Comparison of ENCODE assay signal across 8 cellular contexts in the genomic region with DNA sequence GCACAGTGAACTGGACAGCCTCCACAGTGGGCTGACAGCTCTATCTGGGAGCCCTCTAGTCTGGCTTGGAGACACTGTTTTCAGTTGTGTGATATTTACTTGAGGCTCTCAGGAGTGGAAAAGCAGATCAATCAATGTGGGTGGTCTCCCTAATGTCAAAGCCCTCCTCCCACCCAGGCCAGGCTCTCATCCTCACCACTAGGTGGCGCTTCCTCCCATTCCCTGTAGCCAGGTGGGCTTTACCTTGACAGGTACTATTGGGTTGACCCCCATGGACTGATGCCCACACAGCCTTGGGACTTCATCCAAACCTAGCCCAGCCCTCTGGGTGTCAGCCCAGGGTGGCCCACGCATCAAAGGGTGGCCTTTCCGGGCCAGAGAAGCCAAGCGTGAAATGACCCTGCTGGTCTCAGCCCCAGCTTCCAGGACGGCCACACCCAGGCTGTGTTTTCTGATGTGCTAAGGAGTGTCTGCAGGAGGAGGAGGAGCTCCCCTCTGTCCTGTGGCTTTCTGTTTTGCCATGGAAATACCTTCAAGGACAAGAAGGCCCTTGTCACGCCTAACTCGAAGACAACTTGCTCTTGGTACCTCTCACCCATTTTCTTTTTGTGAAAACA. TPM values are rescaled to one million over a fixed set of nuclear protein-coding genes. Genes with fewer than 3 reads are reported as not detected.
DNase-seq lines count a peak whose midpoint lies in the region; TF ChIP-seq lines count a peak whose summit lies in the region.

No MANE protein-coding gene starts in this region.

- POLR2A ChIA-PET in BJ (lab: Charles Lee), result no interaction called here

- CTCF ChIA-PET in BJ (lab: Yijun Ruan, JAX), result interaction anchor here (0.8 to 2.3 kb wide), 3 partner anchors 10 to 23 kb away, joined by 3 to 7 read pairs (median 3); no protein-coding TSS in a partner anchor

- H3K9me3 ChIP-seq in liver (ENCODE audit: control insufficient read depth in 4 of 4, low read length in 3 of 4), result no peaks in the 10 kb centered on the region

- H3K27ac ChIP-seq in HL-60 (replicated peaks) (no peak overlapping the region), liver (ENCODE audit: low read depth in 1 of 2, low read length in 2 of 2) (no peak overlapping the region)

- H3K4me3 ChIP-seq in BJ (ENCODE audit: low read depth, low read length) (no peak overlapping the region), HL-60 (replicated peaks; ENCODE audit: insufficient read depth, low read length) (no peak overlapping the region), liver (ENCODE audit: low read depth in 1 of 3, low read length in 3 of 3) (no peak overlapping the region)

- no peak overlapping the region for H3K9ac ChIP-seq in liver (ENCODE audit: low read depth in 1 of 2, low read length in 2 of 2)

- TF ChIP-seq CTCF in BJ (IDR thresholded peaks at IDR 0.05; ENCODE audit: insufficient read depth, low read depth, low read length) (peak; percentile 20; the same call in 1 of the 2 replicates), HL-60 (IDR thresholded peaks at IDR 0.05; ENCODE audit: insufficient read depth, low read length) (peak; percentile 52), liver (IDR thresholded peaks at IDR 0.05; ENCODE audit: low read depth, low read length, missing input control) (peak; percentile 32)

- H3K27me3 ChIP-seq in BJ (ENCODE audit: control insufficient read depth, insufficient read depth, low read length) (no peaks in the 10 kb centered on the region), HL-60 (ENCODE audit: insufficient read depth, poor library complexity, severe bottlenecking) (peaks cover 2% of the 10 kb centered on the region), liver (ENCODE audit: control insufficient read depth in 4 of 4, insufficient read depth in 4 of 4, low read length in 3 of 4) (no peaks in the 10 kb centered on the region)

- no peaks in the 10 kb centered on the region for H3K4me1 ChIP-seq in liver (ENCODE audit: control insufficient read depth in 4 of 4, insufficient read depth in 4 of 4, low read length in 3 of 4)

- peak in 1 of 2 donors; percentile 48 for TF ChIP-seq RAD21 in liver (IDR thresholded peaks at IDR 0.05)

- 72% methylated on average over 7 of the region's 7 CpGs for WGBS in liver

- no peaks in the 10 kb centered on the region for H3K36me3 ChIP-seq in BJ (ENCODE audit: control insufficient read depth, insufficient read depth, low read length)
- H3K36me3 ChIP-seq in liver (ENCODE audit: control insufficient read depth in 4 of 4, insufficient read depth in 3 of 4, low read depth in 1 of 4, low read length in 3 of 4), result no peaks in the 10 kb centered on the region

- DNase-seq in BJ (ENCODE audit: low read depth) (no peak), HL-60 (ENCODE audit: low read depth in 1 of 2, low spot score in 1 of 2) (no peak), SKM-1 treated with dmso at 0.1 percent for 144 hours (lab: John Stamatoyannopoulos, UW; ENCODE audit: unreplicated experiment) (no peak), NCI-H2029 (lab: John Stamatoyannopoulos, UW) (no peak), GDM1 (lab: John Stamatoyannopoulos, UW) (no peak), NCI-H526 treated with DMSO at 0.1 percent for 48 hours (lab: John Stamatoyannopoulos, UW) (no peak)
- peak; percentile 22 for DNase-seq in activated naive CD4-positive, alpha-beta T cell treated with Interleukin-2 at 50 U/mL for 16 hours

TF ChIP-seq in liver, 16 proteins besides CTCF, POLR2A, EP300 and RAD21:
- no peak for TF ChIP-seq FOXA2 (IDR thresholded peaks at IDR 0.05)

RNA-seq across cellular contexts. Expression of a gene that starts 54.0 kb away (rescaled TPM):
- 0.02 and 0.04 TPM in 2 replicates for polyA plus RNA-seq in BJ (2011; rRNA removed)
- polyA minus RNA-seq in BJ (2011; rRNA and poly(A)+ RNA removed), result not detected in 2 replicates
- total RNA-seq in liver, result under 1 TPM; 0.05 to 0.59 TPM
- under 1 TPM; 0.08 to 0.37 TPM for polyA plus RNA-seq in liver
